16 cellular contexts compared by ENCODE assay signal in genomic region chr15:80638553-80639167, GRCh38. TPM values are rescaled to one million over a fixed set of nuclear protein-coding genes. Genes with fewer than 3 reads are reported as not detected.
DNase-seq lines count a peak whose midpoint lies in the region; ATAC-seq and TF ChIP-seq lines count a peak whose summit lies in the region.
"Had no signal": no experiment of that assay in that cellular context is flagged by ENCODE, and none has a peak within 500 bp of the region (broad histone marks: within the 10 kb centered on the region; RNA-seq: fewer than 3 reads in every experiment).

No MANE protein-coding gene starts in this region.

- H4K20me1 ChIP-seq in hepatocyte (ENCODE audit: insufficient read depth, poor library complexity, severe bottlenecking): no peaks in the 10 kb centered on the region

- intact Hi-C loops in esophagus muscularis mucosa (cut with DNase I): no loop called here
- intact Hi-C loops in adrenal gland (cut with DNase I): no loop called here

- TF ChIP-seq CTCF in esophagus muscularis mucosa (IDR thresholded peaks at IDR 0.05) (no peak), adrenal gland (IDR thresholded peaks at IDR 0.05) (no peak), hepatocyte (IDR thresholded peaks at IDR 0.05; ENCODE audit: poor library complexity) (no peak)

- no peaks in the 10 kb centered on the region for H3K79me2 ChIP-seq in hepatocyte

- H3K27ac ChIP-seq in esophagus muscularis mucosa (replicated peaks in 1 of 4) (no peak overlapping the region), adrenal gland (no peak overlapping the region), hepatocyte (no peak overlapping the region)
- H3K27ac ChIP-seq: C4-2B, HL-60 had no signal

- no peaks in the 10 kb centered on the region for H3K9me2 ChIP-seq in hepatocyte (replicated peaks; ENCODE audit: insufficient read depth)

- H3K36me3 ChIP-seq in esophagus muscularis mucosa: no peaks in the 10 kb centered on the region
- H3K36me3 ChIP-seq in adrenal gland (replicated peaks in 1 of 2): no peaks in the 10 kb centered on the region
- H3K36me3 ChIP-seq in hepatocyte (replicated peaks; ENCODE audit: insufficient read depth, low read depth): no peaks in the 10 kb centered on the region
- H3K36me3 ChIP-seq: BE2C had no signal

- H2AFZ ChIP-seq in hepatocyte: no peak overlapping the region

- ATAC-seq in left lobe of liver: no peak
- ATAC-seq: GM12878 had no signal

- H3K27me3 ChIP-seq in esophagus muscularis mucosa (no peaks in the 10 kb centered on the region), adrenal gland (no peaks in the 10 kb centered on the region), hepatocyte (no peaks in the 10 kb centered on the region)
- H3K27me3 ChIP-seq: BE2C had no signal

- TF ChIP-seq EP300 in esophagus muscularis mucosa (IDR thresholded peaks at IDR 0.05): no peak

- no peak overlapping the region for H3K4me3 ChIP-seq in esophagus muscularis mucosa
- no peak overlapping the region for H3K4me3 ChIP-seq in adrenal gland
- H3K4me3 ChIP-seq in hepatocyte: no peak overlapping the region
- H3K4me3 ChIP-seq: GM12878 had no signal

- TF ChIP-seq POLR2A in esophagus muscularis mucosa (IDR thresholded peaks at IDR 0.05; ENCODE audit: low read depth): no peak
- no peak for TF ChIP-seq POLR2A in adrenal gland (IDR thresholded peaks at IDR 0.05)

- H3K9me3 ChIP-seq in esophagus muscularis mucosa (peaks cover 0 to 11% (median 4%) of the 10 kb centered on the region in 4 donors), adrenal gland (replicated peaks in 1 of 3) (no peaks in the 10 kb centered on the region), hepatocyte (ENCODE audit: low read depth) (no peaks in the 10 kb centered on the region)
- H3K9me3 ChIP-seq: BE2C had no signal

- no peaks in the 10 kb centered on the region for H3K4me1 ChIP-seq in esophagus muscularis mucosa
- H3K4me1 ChIP-seq in adrenal gland (replicated peaks in 1 of 2): no peaks in the 10 kb centered on the region
- no peaks in the 10 kb centered on the region for H3K4me1 ChIP-seq in hepatocyte (ENCODE audit: insufficient read depth)

- in situ Hi-C loops in SK-MEL-5 (cut with HindIII; ENCODE audit: low pct_unique_long_range_greater_than_20kb, low sequenced_read_pairs): no loop called here

- no peak overlapping the region for H3K4me2 ChIP-seq in hepatocyte

- WGBS in esophagus muscularis mucosa: 80% methylated on average over 3 of the region's 3 CpGs
- WGBS in adrenal gland, 4 donors: 33 to 52% (median 44%) methylated on average over 3 of the region's 3 CpGs
- WGBS in hepatocyte (ENCODE audit: low lambda C conversion rate, missing lambda C conversion rate): 69% methylated on average over 3 of the region's 3 CpGs

- peak; percentile 20 for DNase-seq in EH (ENCODE audit: low read depth)
- DNase-seq in SK-MEL-5 (ENCODE audit: low read depth, low spot score): peak; percentile 62
- DNase-seq in esophagus muscularis mucosa (ENCODE audit: extremely low spot score): peak; percentile 80
- DNase-seq in left lobe of liver (ENCODE audit: low spot score): peak; percentile 16
- no peak for DNase-seq in adrenal gland
- DNase-seq in EL: no peak
- no peak for DNase-seq in NCI-H2081 (lab: John Stamatoyannopoulos, UW)
- no peak for DNase-seq in hepatocyte (ENCODE audit: low spot score)
- DNase-seq: BE2C; CD4-positive, alpha-beta memory T cell; COR-L47; HCEC 1CT; HFFc6 had no signal

RNA-seq across cellular contexts. Expression of gene ABHD17C, which starts 56.5 kb away (rescaled TPM):
- total RNA-seq in SK-MEL-5 (2014; rRNA removed; shearing (Covaris generic)): 6.9 and 9.1 TPM in 2 replicates
- 29.2 and 33.5 TPM in 2 replicates for polyA plus RNA-seq in SK-MEL-5 (2015; cell fraction: cytosol; rRNA removed)
- polyA plus RNA-seq in SK-MEL-5 (2015; cell fraction: nucleus; rRNA removed): 10.8 and 11.5 TPM in 2 replicates
- total RNA-seq in esophagus muscularis mucosa (1 to 10 TPM; 1.5 to 7.1 (median 3.5) TPM), left lobe of liver (3.7 TPM), adrenal gland (1 to 10 TPM; 2.1 to 9.9 (median 5.6) TPM), hepatocyte (19.3 and 21.9 TPM in 2 replicates)
- polyA plus RNA-seq in adrenal gland (1 to 10 TPM; 1.9 to 6.6 (median 2.1) TPM), hepatocyte (22.5 and 32.4 TPM in 2 replicates)

Comparison
In these comparisons a context has a peak if more than half of its experiments do, and no peak if none do; other contexts are left out.
1. DNase-seq: peak in EH (single experiment), SK-MEL-5 (single experiment), esophagus muscularis mucosa (single experiment) and left lobe of liver (single experiment); none in adrenal gland (0 of 7), EL (single experiment), NCI-H2081 (0 of 2) and hepatocyte (single experiment).